ENCODE assay signal across 18 cellular contexts in the genomic region with DNA sequence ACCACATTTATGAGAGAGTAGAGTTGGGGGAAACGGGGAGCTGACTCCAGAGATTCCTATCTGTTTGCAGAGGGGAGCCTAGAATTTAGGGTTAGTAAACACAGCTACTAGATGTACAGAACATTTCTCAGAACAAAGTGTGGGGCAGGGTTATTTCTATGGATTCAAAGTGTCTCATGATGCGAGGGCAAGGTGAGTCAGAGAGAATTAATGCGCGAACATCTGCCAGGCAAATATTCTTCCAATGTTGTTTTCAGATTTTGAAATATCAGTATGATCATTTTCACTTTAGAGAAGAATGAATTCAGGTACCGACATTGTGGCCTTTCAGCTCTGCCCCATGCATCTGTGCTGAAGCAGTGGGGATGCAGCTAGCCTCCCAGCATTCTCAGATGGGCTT. TPM values are rescaled to one million over a fixed set of nuclear protein-coding genes. Genes with fewer than 3 reads are reported as not detected.
A peak's percentile ranks its signal among the peaks of the same experiment; 100 is the strongest.
DNase-seq lines count a peak whose midpoint lies in the region; ATAC-seq and TF ChIP-seq lines count a peak whose summit lies in the region.
"Had no signal": no experiment of that assay in that cellular context is flagged by ENCODE, and none has a peak within 500 bp of the region (broad histone marks: within the 10 kb centered on the region; RNA-seq: fewer than 3 reads in every experiment).

No MANE protein-coding gene starts in this region.

- no peak overlapping the region for H3K27ac Mint-ChIP-seq in activated naive CD8-positive, alpha-beta T cell treated with anti-CD3 and anti-CD28 coated beads, Interleukin-2, amount 50 U/mL, for 24 hours

- H3K14ac ChIP-seq in IMR-90 (replicated peaks; ENCODE audit: low read depth, low read length) = 0 out of 2 replicates have a peak overlapping the region, but pooled peaks have one; percentile 26

- H3K4me1 ChIP-seq in ACC112 (ENCODE audit: control insufficient read depth, insufficient read depth, low read length, unreplicated experiment) = peaks cover 18% of the 10 kb centered on the region
- H3K4me1 ChIP-seq in IMR-90 (ENCODE audit: control insufficient read depth, insufficient read depth, low read length) = peaks cover 9% of the 10 kb centered on the region
- peaks cover 12 to 54% (median 50%) of the 10 kb centered on the region in 4 donors for H3K4me1 ChIP-seq in esophagus muscularis mucosa
- no peaks in the 10 kb centered on the region for H3K4me1 ChIP-seq in BE2C

- H3K9ac ChIP-seq in IMR-90 (ENCODE audit: low read depth, low read length) = no peak overlapping the region

- H3K79me1 ChIP-seq in IMR-90 (ENCODE audit: low read depth in 1 of 2, low read length in 2 of 2) = peaks cover 7 to 25% of the 10 kb centered on the region in 2 experiments

- no peak for TF ChIP-seq RAD21 in IMR-90 (IDR thresholded peaks at IDR 0.05; ENCODE audit: low read length)

- H3K36me3 Mint-ChIP-seq in activated naive CD8-positive, alpha-beta T cell treated with anti-CD3 and anti-CD28 coated beads, Interleukin-2, amount 50 U/mL, for 24 hours (ENCODE audit: low read depth) = no peaks in the 10 kb centered on the region

- TF ChIP-seq CTCF in IMR-90 (conservative IDR thresholded peaks at IDR 0.05; ENCODE audit: low read depth, low read length) = no peak
- TF ChIP-seq CTCF in esophagus muscularis mucosa (IDR thresholded peaks at IDR 0.05) = no peak
- TF ChIP-seq CTCF in BE2C (IDR thresholded peaks at IDR 0.05; ENCODE audit: low read depth, low read length) = no peak

- H3K9me1 ChIP-seq in IMR-90 (ENCODE audit: insufficient read depth, low read length) = peaks cover 10% of the 10 kb centered on the region

- H3K36me3 ChIP-seq in ACC112 (ENCODE audit: insufficient read depth, low read length) (peaks cover 7% of the 10 kb centered on the region), IMR-90 (ENCODE audit: control insufficient read depth, insufficient read depth, low read length) (peaks cover 7% of the 10 kb centered on the region), esophagus muscularis mucosa (no peaks in the 10 kb centered on the region), BE2C (no peaks in the 10 kb centered on the region)

- 0 out of 2 replicates have a peak overlapping the region, but pooled peaks have one; percentile 43 for H2AK5ac ChIP-seq in IMR-90 (ENCODE audit: low read depth, low read length)

- no peak overlapping the region for H3K4me3 Mint-ChIP-seq in activated naive CD8-positive, alpha-beta T cell treated with anti-CD3 and anti-CD28 coated beads, Interleukin-2, amount 50 U/mL, for 24 hours

- peak overlapping the region; percentile 6 for H2BK5ac ChIP-seq in IMR-90 (ENCODE audit: low read depth, low read length, poor library complexity, severe bottlenecking)

- peaks cover 18% of the 10 kb centered on the region for H3K4me1 Mint-ChIP-seq in activated naive CD8-positive, alpha-beta T cell treated with anti-CD3 and anti-CD28 coated beads, Interleukin-2, amount 50 U/mL, for 24 hours

- no peak overlapping the region for H3K4me2 ChIP-seq in IMR-90 (ENCODE audit: low read depth, low read length)
- H3K4me2 ChIP-seq: PC-9 had no signal

- 0 out of 2 replicates have a peak overlapping the region, but pooled peaks have one; percentile 34 for H3K4ac ChIP-seq in IMR-90 (ENCODE audit: low read depth, low read length)

- H3K27me3 Mint-ChIP-seq in activated naive CD8-positive, alpha-beta T cell treated with anti-CD3 and anti-CD28 coated beads, Interleukin-2, amount 50 U/mL, for 24 hours = peaks cover 30% of the 10 kb centered on the region

- CTCF ChIA-PET in IMR-90 (lab: Yijun Ruan, JAX) = no interaction called here

- peak overlapping the region; percentile 17 for H2AFZ ChIP-seq in ACC112 (ENCODE audit: low read length, unreplicated experiment)
- H2AFZ ChIP-seq in IMR-90 (replicated peaks; ENCODE audit: low read length, poor library complexity) = peak overlapping the region; percentile 8
- H2AFZ ChIP-seq: PC-9 had no signal

- WGBS in IMR-90 (ENCODE audit: extremely low coverage in 2 of 2, insufficient read length in 1 of 2), 2 experiments = no CpG with 5 or more reads among the region's 5 CpGs
- 95% methylated on average over 5 of the region's 5 CpGs for WGBS in esophagus muscularis mucosa

- in situ Hi-C loops in IMR-90 (cut with MboI; ENCODE audit: low sequenced_read_pairs) = loop anchor here (5.0 to 10.0 kb wide), 4 partner anchors 154 to 1146 kb away; no protein-coding TSS in a partner anchor

- no TSS peak for BruUV-seq in IMR-90 (replicated peaks; lab: Mats Ljungman, UMichigan)

- peak overlapping the region; percentile 51; the same call in 1 of the 2 replicates for H4K5ac ChIP-seq in IMR-90 (ENCODE audit: low read depth, low read length)

- no peak for TF ChIP-seq POLR2A in IMR-90 (IDR thresholded peaks at IDR 0.05; ENCODE audit: low read depth, low read length)
- TF ChIP-seq POLR2A in esophagus muscularis mucosa (IDR thresholded peaks at IDR 0.05; ENCODE audit: low read depth) = no peak

- no peak overlapping the region for H3K27ac ChIP-seq in ACC112 (ENCODE audit: low read depth, low read length)
- H3K27ac ChIP-seq in IMR-90 (ENCODE audit: insufficient read depth, low read length) = no peak overlapping the region
- H3K27ac ChIP-seq in esophagus muscularis mucosa (replicated peaks in 1 of 4) = peak overlapping the region; percentile 89 to 93 (median 91)
- peak overlapping the region; percentile 39 for H3K27ac ChIP-seq in substantia nigra (ENCODE audit: low read depth, low read length, poor library complexity, severe bottlenecking)
- H3K27ac ChIP-seq: HL-60, PC-9, SJCRH30 had no signal

- POLR2A ChIA-PET in IMR-90 (lab: Charles Lee; ENCODE audit: unreplicated experiment) = no interaction called here

- peaks cover 10% of the 10 kb centered on the region; the same call in 1 of the 2 replicates for H4K20me1 ChIP-seq in IMR-90 (ENCODE audit: insufficient read depth, low read length)

- 0 out of 2 replicates have a peak overlapping the region, but pooled peaks have one; percentile 28 for H2BK120ac ChIP-seq in IMR-90 (ENCODE audit: low read depth, low read length)

- H3K79me2 ChIP-seq in ACC112 (ENCODE audit: control insufficient read depth, insufficient read depth, low read length, unreplicated experiment) = peaks cover 29% of the 10 kb centered on the region

- dilution Hi-C loops in IMR-90 (cut with HindIII; ENCODE audit: low sequenced_read_pairs, unreplicated experiment) = no loop called here

- H3K4me3 ChIP-seq in ACC112 (ENCODE audit: low read depth, low read length) (no peak overlapping the region), IMR-90 (ENCODE audit: insufficient read depth, low read depth, low read length) (no peak overlapping the region), esophagus muscularis mucosa (no peak overlapping the region), BE2C (ENCODE audit: low read depth, low read length) (no peak overlapping the region)
- H3K4me3 ChIP-seq: PC-9, SJCRH30 had no signal

- no peak overlapping the region for H4K91ac ChIP-seq in IMR-90 (ENCODE audit: insufficient read depth, low read depth, low read length)

- no peaks in the 10 kb centered on the region for H3K9me3 Mint-ChIP-seq in activated naive CD8-positive, alpha-beta T cell treated with anti-CD3 and anti-CD28 coated beads, Interleukin-2, amount 50 U/mL, for 24 hours
- H3K9me3 Mint-ChIP-seq: HFFc6 had no signal

- intact Hi-C loops in IMR-90 (cut with micrococcal nuclease) = loop anchor here (5.0 to 10.0 kb wide), 5 partner anchors 264 to 746 kb away; no protein-coding TSS in a partner anchor
- intact Hi-C loops in esophagus muscularis mucosa (cut with DNase I) = loop anchor here (10.0 kb wide), 2 partner anchors 196 to 304 kb away; no protein-coding TSS in a partner anchor

- H3K56ac ChIP-seq in IMR-90 (ENCODE audit: extremely low read depth, insufficient read depth, low read length) = no peak overlapping the region

- no peaks in the 10 kb centered on the region for H3K27me3 ChIP-seq in ACC112 (ENCODE audit: insufficient read depth, low read length)
- H3K27me3 ChIP-seq in IMR-90 (ENCODE audit: control insufficient read depth, insufficient read depth, low read length) = no peaks in the 10 kb centered on the region
- H3K27me3 ChIP-seq in esophagus muscularis mucosa = no peaks in the 10 kb centered on the region
- no peaks in the 10 kb centered on the region for H3K27me3 ChIP-seq in BE2C
- H3K27me3 ChIP-seq: SJCRH30 had no signal

- no peak overlapping the region for H3K23ac ChIP-seq in IMR-90 (ENCODE audit: low read depth, low read length)

- peak overlapping the region; percentile 71 for H3K18ac ChIP-seq in IMR-90 (ENCODE audit: low read depth, low read length)

- no peak for DNase-seq in IMR-90
- DNase-seq in esophagus muscularis mucosa (ENCODE audit: extremely low spot score) = no peak
- DNase-seq in substantia nigra (lab: John Stamatoyannopoulos, UW) = no peak
- no peak for DNase-seq in NCI-H1436 treated with DMSO at 0.1 percent for 48 hours (lab: John Stamatoyannopoulos, UW)
- DNase-seq in BE2C = no peak
- DNase-seq in hepatic stellate cell (ENCODE audit: low spot score) = no peak
- no peak for DNase-seq in activated naive CD8-positive, alpha-beta T cell treated with anti-CD3 and anti-CD28 coated beads, Interleukin-2, amount 50 U/mL, for 24 hours
- DNase-seq: C1 segment of cervical spinal cord, HFFc6, MV-4-11, NCI-H1417, NCI-H2029, NCI-H2171 treated with DMSO at 0.1 percent for 48 hours, NCI-H774, PC-9, SJCRH30 had no signal

- no peak for TF ChIP-seq EP300 in esophagus muscularis mucosa (IDR thresholded peaks at IDR 0.05)

- no peak for ATAC-seq in IMR-90 (ENCODE audit: low read depth)
- ATAC-seq in activated naive CD8-positive, alpha-beta T cell treated with anti-CD3 and anti-CD28 coated beads, Interleukin-2, amount 50 U/mL, for 24 hours = no peak

- H3K9me3 ChIP-seq in IMR-90 (ENCODE audit: control insufficient read depth, insufficient read depth, low read length) (no peaks in the 10 kb centered on the region), esophagus muscularis mucosa (no peaks in the 10 kb centered on the region), BE2C (no peaks in the 10 kb centered on the region)
- H3K9me3 ChIP-seq: SJCRH30 had no signal

- peak overlapping the region; percentile 19; the same call in 1 of the 3 replicates for H2BK15ac ChIP-seq in IMR-90 (ENCODE audit: low read depth, low read length)

- H2AK9ac ChIP-seq in IMR-90 (replicated peaks; ENCODE audit: low read depth, low read length, poor library complexity) = no peak overlapping the region

- H2BK20ac ChIP-seq in IMR-90 (ENCODE audit: low read depth, low read length) = no peak overlapping the region

- 0 out of 4 replicates have a peak overlapping the region, but pooled peaks have one; percentile 4 to 11 for H4K8ac ChIP-seq in IMR-90 (ENCODE audit: low read depth in 2 of 2, low read length in 2 of 2)

TF ChIP-seq in IMR-90, 13 proteins besides CTCF, POLR2A, EP300 and RAD21 (continues in another document):
- no peak for TF ChIP-seq RCOR1 (IDR thresholded peaks at IDR 0.05; ENCODE audit: insufficient replicate concordance, low read length)
- TF ChIP-seq RFX5 (IDR thresholded peaks at IDR 0.05; ENCODE audit: low read depth, low read length) = no peak
- TF ChIP-seq CEBPB (IDR thresholded peaks at IDR 0.05; ENCODE audit: low read depth, low read length) = no peak

RNA-seq across cellular contexts. Expression of a gene that starts 2.0 kb away (rescaled TPM):
- total RNA-seq in IMR-90 (2012; rRNA removed) = 100 and 145 TPM in 2 replicates
- 13.7 and 16.8 TPM in 2 replicates for polyA plus RNA-seq in IMR-90 (2012; rRNA removed)
- polyA plus RNA-seq in IMR-90 (2012; cell fraction: cytosol; rRNA removed) = 3.9 and 5.8 TPM in 2 replicates
- 2.7 and 11.3 TPM in 2 replicates for polyA plus RNA-seq in IMR-90 (2012; cell fraction: nucleus; rRNA removed; ENCODE audit: low replicate concordance)
- 1 to 10 TPM; 8.6 to 10.0 (median 9.1) TPM for total RNA-seq in esophagus muscularis mucosa
- 0.69 TPM for polyA plus RNA-seq in BE2C (2012; ENCODE audit: insufficient read depth, insufficient read length, low read depth)

Comparison
In these comparisons a context has a peak if more than half of its experiments do, and no peak if none do; other contexts are left out.
1. H3K27ac ChIP-seq: peak in esophagus muscularis mucosa (4 of 4) and substantia nigra (single experiment); none in ACC112 (single experiment) and IMR-90 (single experiment).